ENCODE assay signal across 15 cellular contexts in genomic region chr4:152676052-152676854, GRCh38. TPM values are rescaled to one million over a fixed set of nuclear protein-coding genes. Genes with fewer than 3 reads are reported as not detected.
DNase-seq lines count a peak whose midpoint lies in the region; ATAC-seq, FAIRE-seq and TF ChIP-seq lines count a peak whose summit lies in the region.
"Had no signal": no experiment of that assay in that cellular context is flagged by ENCODE, and none has a peak within 500 bp of the region (broad histone marks: within the 10 kb centered on the region; RNA-seq: fewer than 3 reads in every experiment).

No MANE protein-coding gene starts in this region.

- peak overlapping the region in 1 of 2 donors; percentile 72 for H3K4me3 Mint-ChIP-seq in CD14-positive monocyte
- H3K4me3 Mint-ChIP-seq in osteocyte (ENCODE audit: unreplicated experiment), result no peak overlapping the region
- H3K4me3 Mint-ChIP-seq: nephron progenitor cell had no signal

- peak overlapping the region; percentile 9; the same call in 1 of the 2 replicates for H3K27ac ChIP-seq in GM12878 (ENCODE audit: control insufficient read depth, insufficient read depth)
- H3K27ac ChIP-seq: gastrocnemius medialis had no signal

- no peaks in the 10 kb centered on the region for H3K27me3 ChIP-seq in GM12878 (replicated peaks in 1 of 2; ENCODE audit: control insufficient read depth in 2 of 2, insufficient read depth in 2 of 2, low read length in 1 of 2)
- H3K27me3 ChIP-seq: gastrocnemius medialis had no signal

- DNase-seq in CD14-positive monocyte (ENCODE audit: low spot score) (no peak), GM12878 (ENCODE audit: low read depth, low spot score) (no peak), osteocyte (ENCODE audit: extremely low spot score, unreplicated experiment) (no peak)
- no peak for DNase-seq in stimulated activated CD4-positive, alpha-beta T cell treated with anti-CD3 and anti-CD28 coated beads, Interleukin-15, amount 100 ng/mL, for 24 hours
- DNase-seq: anterior cingulate cortex, dermis blood vessel endothelial cell, DND-41, gastrocnemius medialis, kidney glomerular epithelial cell, NCI-H2227 treated with DMSO at 0.1 percent for 48 hours, nephron progenitor cell had no signal

- RAD21 ChIA-PET in GM12878 (lab: Charles Lee; ENCODE audit: unreplicated experiment), result interaction anchor here (0.6 to 7.0 kb wide), 23 partner anchors 8 to 897 kb away, joined by 3 to 85 read pairs (median 4); no protein-coding TSS in a partner anchor

- FAIRE-seq in GM12878 (lab: Jason Lieb, UNC), result no peak

- no peak overlapping the region for H3K9ac ChIP-seq in GM12878 (ENCODE audit: control insufficient read depth, insufficient read depth, low read length)

- no peaks in the 10 kb centered on the region for H3K27me3 Mint-ChIP-seq in CD14-positive monocyte (ENCODE audit: low read depth in 3 of 3)
- H3K27me3 Mint-ChIP-seq in osteocyte (ENCODE audit: unreplicated experiment), result peaks cover 16% of the 10 kb centered on the region

- H3K4me1 ChIP-seq in GM12878 (ENCODE audit: control insufficient read depth, insufficient read depth, low read length), result peaks cover 29% of the 10 kb centered on the region

- no TSS peak for BruUV-seq in GM12878 (replicated peaks; lab: Mats Ljungman, UMichigan)

- peak overlapping the region; percentile 8; the same call in 1 of the 2 replicates for H3K4me3 ChIP-seq in GM12878
- H3K4me3 ChIP-seq: gastrocnemius medialis had no signal

- TF ChIP-seq CTCF in CD14-positive monocyte (IDR thresholded peaks at IDR 0.05) (no peak), GM12878 (IDR thresholded peaks at IDR 0.05 in 2 of 3, conservative IDR thresholded peaks at IDR 0.05 in 1 of 3; ENCODE audit: control insufficient read depth in 2 of 3, extremely low read depth in 1 of 3, insufficient read depth in 1 of 3, low read depth in 3 of 3, low read length in 3 of 3) (no peak; a peak in 1 of 6 replicates), osteocyte (IDR thresholded peaks at IDR 0.05) (no peak)

- ATAC-seq in GM18870 (IDR thresholded peaks at IDR 0.05; ENCODE audit: unreplicated experiment) (peak; percentile 31), HG02763 (IDR thresholded peaks at IDR 0.05; ENCODE audit: unreplicated experiment) (peak; percentile 41), GM12878 (peak; percentile 39), GM21423 (IDR thresholded peaks at IDR 0.05; ENCODE audit: unreplicated experiment) (no peak), GM19467 (IDR thresholded peaks at IDR 0.05; ENCODE audit: unreplicated experiment) (no peak)
- ATAC-seq: gastrocnemius medialis had no signal

- no peaks in the 10 kb centered on the region for H3K36me3 ChIP-seq in GM12878 (ENCODE audit: control insufficient read depth in 2 of 2, insufficient read depth in 2 of 2, low read length in 1 of 2)
- H3K36me3 ChIP-seq: gastrocnemius medialis had no signal

- intact Hi-C loops in CD14-positive monocyte (cut with micrococcal nuclease) (loop anchor here (5.0 kb wide), 1 partner anchor 34 kb away; no protein-coding TSS in a partner anchor), GM12878 (cut with micrococcal nuclease; ENCODE audit: unreplicated experiment) (no loop called here)

- no peaks in the 10 kb centered on the region for H3K9me3 ChIP-seq in GM12878 (replicated peaks; ENCODE audit: control insufficient read depth, insufficient read depth, low read length)
- H3K9me3 ChIP-seq: gastrocnemius medialis had no signal

- TF ChIP-seq EP300 in GM12878 (IDR thresholded peaks at IDR 0.05; ENCODE audit: borderline replicate concordance in 1 of 2, control insufficient read depth in 1 of 2, low read depth in 2 of 2, low read length in 2 of 2), result no peak

- H3K4me1 Mint-ChIP-seq in CD14-positive monocyte (peaks cover 63% of the 10 kb centered on the region), osteocyte (ENCODE audit: unreplicated experiment) (peaks cover 7% of the 10 kb centered on the region)

- TF ChIP-seq RAD21 in GM12878 (IDR thresholded peaks at IDR 0.05; ENCODE audit: insufficient read depth, low read depth, low read length), result no peak

- CTCF ChIA-PET in GM12878 (lab: Yijun Ruan, JAX), result interaction anchor here (0.6 to 9.8 kb wide), 22 partner anchors 7 to 452 kb away, joined by 3 to 65 read pairs (median 6); no protein-coding TSS in a partner anchor

- POLR2A ChIA-PET in GM12878 (lab: Charles Lee), result interaction anchor here (0.6 to 6.3 kb wide), 14 partner anchors 8 to 174 kb away, joined by 3 to 57 read pairs (median 4); no protein-coding TSS in a partner anchor

- H3K27ac Mint-ChIP-seq in CD14-positive monocyte (peak overlapping the region in 6 of 7 donors; percentile 22 to 81 (median 62)), osteocyte (ENCODE audit: unreplicated experiment) (no peak overlapping the region)

- WGBS in GM12878 (ENCODE audit: insufficient coverage, insufficient replicate concordance, low lambda C conversion rate, missing lambda C conversion rate), result 3% methylated on average over 3 of the region's 3 CpGs

- SMC1A ChIA-PET in GM12878 (lab: Charles Lee; ENCODE audit: uncharacterized antibody, unreplicated experiment), result interaction anchor here (0.6 to 14.9 kb wide), 40 partner anchors 7 to 452 kb away, joined by 3 to 229 read pairs (median 4); no protein-coding TSS in a partner anchor

- in situ Hi-C loops in GM12878 (cut with MboI), result no loop called here

- H4K20me1 ChIP-seq in GM12878 (ENCODE audit: control insufficient read depth, insufficient read depth), result no peaks in the 10 kb centered on the region

- H2AFZ ChIP-seq in GM12878 (ENCODE audit: control insufficient read depth, low read depth, low read length), result peak overlapping the region; percentile 23; the same call in 1 of the 2 replicates

- H3K79me2 ChIP-seq in GM12878 (ENCODE audit: control insufficient read depth, insufficient read depth, low read length), result no peaks in the 10 kb centered on the region

- peaks cover 48 to 49% of the 10 kb centered on the region in 2 donors for H3K36me3 Mint-ChIP-seq in CD14-positive monocyte
- H3K36me3 Mint-ChIP-seq in osteocyte (ENCODE audit: unreplicated experiment), result no peaks in the 10 kb centered on the region

- no peak for TF ChIP-seq POLR2A in GM12878 (IDR thresholded peaks at IDR 0.05; ENCODE audit: low read depth, low read length)

- H3K4me2 ChIP-seq in GM12878 (ENCODE audit: control insufficient read depth, insufficient read depth), result peak overlapping the region; percentile 70

- H3K9me3 Mint-ChIP-seq in CD14-positive monocyte (no peaks in the 10 kb centered on the region), osteocyte (ENCODE audit: unreplicated experiment) (no peaks in the 10 kb centered on the region)
- H3K9me3 Mint-ChIP-seq: nephron progenitor cell had no signal

TF ChIP-seq in GM12878, 131 proteins besides CTCF, POLR2A, EP300 and RAD21 (continues in another document):
- TF ChIP-seq NR2C1 (IDR thresholded peaks at IDR 0.05) (no peak), ATF2 (IDR thresholded peaks at IDR 0.05; ENCODE audit: low read length) (0 out of 2 replicates have a peak, but pooled peaks have one; percentile 44), MTA2 (IDR thresholded peaks at IDR 0.05; ENCODE audit: low read depth) (peak; percentile 71; the same call in 1 of the 2 replicates), ZNF217 (IDR thresholded peaks at IDR 0.05) (peak; percentile 89), BMI1 (IDR thresholded peaks at IDR 0.05; ENCODE audit: borderline replicate concordance) (no peak), SMARCA5 (IDR thresholded peaks at IDR 0.05) (peak; percentile 90), RUNX3 (IDR thresholded peaks at IDR 0.05; ENCODE audit: low read length) (peak; percentile 68), BCL11A (IDR thresholded peaks at IDR 0.05; ENCODE audit: low read depth, low read length) (no peak), KLF5 (IDR thresholded peaks at IDR 0.05; ENCODE audit: partially characterized antibody) (no peak), HDGF (IDR thresholded peaks at IDR 0.05) (no peak), BRCA1 (IDR thresholded peaks at IDR 0.05; ENCODE audit: low read depth, low read length) (no peak), ZNF622 (IDR thresholded peaks at IDR 0.05) (no peak), NBN (IDR thresholded peaks at IDR 0.05) (0 out of 2 replicates have a peak, but pooled peaks have one; percentile 15), EED (IDR thresholded peaks at IDR 0.05; ENCODE audit: low read depth) (peak; percentile 25; the same call in 1 of the 2 replicates)

RNA-seq across cellular contexts. Expression of gene TMEM154, which starts 3.5 kb away (rescaled TPM):
- polyA plus RNA-seq in CD14-positive monocyte (100 to 1,000 TPM; 117 to 157 TPM), GM12878 (2011; rRNA removed) (5.1 and 8.5 TPM in 2 replicates), GM12878 (2014; fragmentation: Illumina TruSeq; extraction: Trizol) (17.5 and 36.2 TPM in 2 replicates), GM12878 (2014; fragmentation: Nextera tagmentation; extraction: Ambion mirVana) (10 to 100 TPM in 1 of 2 experiments, 1 to 10 TPM in 1; 9.3 to 17.6 TPM), GM12878 (2014; rRNA removed) (14.5 and 16.2 TPM in 2 replicates), GM12878 (2016; fragmentation: Nextera tagmentation; extraction: Ambion mirVana) (10 to 100 TPM; 26.5 to 32.3 TPM)
- total RNA-seq in GM12878 (2013; cell fraction: nucleolus; rRNA removed), result 30.9 and 31.7 TPM in 2 replicates
- total RNA-seq in GM12878 (2014; rRNA removed) (18.8 and 23.4 TPM in 2 replicates), GM12878 (2014; rRNA removed; fragmentation: Illumina TruSeq; extraction: Trizol) (22.7 and 23.7 TPM in 2 replicates), GM12878 (2021) (41.4 and 42.3 TPM in 2 replicates), osteocyte (0.60 and 1.4 TPM in 2 replicates)
- polyA plus RNA-seq in GM12878 (2011; ENCODE audit: low read depth), result 4.3 TPM
- polyA plus RNA-seq in GM12878 (2011; cell fraction: cytosol; rRNA removed), result 2.9 and 3.0 TPM in 2 replicates
- 2.9 and 3.5 TPM in 2 replicates for polyA plus RNA-seq in GM12878 (2011; cell fraction: nucleus; rRNA removed)
- polyA plus RNA-seq in GM12878 (2012), result 8.9 and 12.0 TPM in 2 replicates
- 8.7 and 11.3 TPM in 2 replicates for polyA minus RNA-seq in GM12878 (2011; rRNA and poly(A)+ RNA removed)
- polyA minus RNA-seq in GM12878 (2011; cell fraction: cytosol; rRNA and poly(A)+ RNA removed), result 2.1 and 2.4 TPM in 2 replicates
- polyA minus RNA-seq in GM12878 (2011; cell fraction: nucleus; rRNA and poly(A)+ RNA removed), result 4.4 and 6.9 TPM in 2 replicates

Comparison
In these comparisons a context has a peak if more than half of its experiments do, and no peak if none do; other contexts are left out.
1. ATAC-seq: peak in GM18870 (single experiment), HG02763 (single experiment) and GM12878 (single experiment); none in GM21423 (single experiment) and GM19467 (single experiment).